Comparison of ENCODE assay signal across 1 cellular context in genomic region chr9:136250676-136251075, GRCh38.
TF ChIP-seq lines count a peak whose summit lies in the region.

No MANE protein-coding gene starts in this region.

TF ChIP-seq in HepG2, 621 proteins besides CTCF, POLR2A, EP300 and RAD21:
- TF ChIP-seq ZZZ3 (CRISPR knock-in tag; IDR thresholded peaks at IDR 0.05; ENCODE audit: borderline replicate concordance) (0 out of 2 replicates have a peak, but pooled peaks have one; percentile 16), ZNF800 (CRISPR knock-in tag; IDR thresholded peaks at IDR 0.05) (0 out of 2 replicates have a peak, but pooled peaks have one; percentile 6), ZNF776 (CRISPR knock-in tag; IDR thresholded peaks at IDR 0.05) (no peak), ZNF383 (CRISPR knock-in tag; IDR thresholded peaks at IDR 0.05; ENCODE audit: borderline replicate concordance) (no peak)
